18 cellular contexts compared by ENCODE assay signal in genomic region chr15:78368671-78369070, GRCh38. TPM values are rescaled to one million over a fixed set of nuclear protein-coding genes. Genes with fewer than 3 reads are reported as not detected.
DNase-seq lines count a peak whose midpoint lies in the region; ATAC-seq and TF ChIP-seq lines count a peak whose summit lies in the region.
"Had no signal": no experiment of that assay in that cellular context is flagged by ENCODE, and none has a peak within 500 bp of the region (broad histone marks: within the 10 kb centered on the region; RNA-seq: fewer than 3 reads in every experiment).

No MANE protein-coding gene starts in this region.

- H2AFZ ChIP-seq in OCI-LY7 (ENCODE audit: low read length) = no peak overlapping the region

- intact Hi-C loops in A673 (cut with micrococcal nuclease; ENCODE audit: unreplicated experiment) (no loop called here), head of caudate nucleus (cut with DNase I) (no loop called here), OCI-LY7 (cut with micrococcal nuclease; ENCODE audit: unreplicated experiment) (no loop called here)

- CTCF ChIA-PET in A673 (lab: Charles Lee) = no interaction called here
- CTCF ChIA-PET in OCI-LY7 (lab: Charles Lee; ENCODE audit: unreplicated experiment) = no interaction called here

- no peak overlapping the region for H3K27ac ChIP-seq in A673 (ENCODE audit: low read depth, low read length, poor library complexity, severe bottlenecking)
- peak overlapping the region; percentile 36 for H3K27ac ChIP-seq in HUES48 (ENCODE audit: low read depth, low read length)
- no peak overlapping the region for H3K27ac ChIP-seq in OCI-LY7 (ENCODE audit: low read depth, low read length, poor library complexity, severe bottlenecking)
- H3K27ac ChIP-seq: adrenal gland had no signal

- POLR2A ChIA-PET in A673 (lab: Charles Lee; ENCODE audit: low non-redundant PET) (no interaction called here), OCI-LY7 (lab: Charles Lee) (no interaction called here)

- H4K20me1 ChIP-seq in OCI-LY7 (ENCODE audit: insufficient read depth, low read length) = no peaks in the 10 kb centered on the region

- H3K4me3 ChIP-seq in A673 (ENCODE audit: low read depth, low read length, poor library complexity, severe bottlenecking) (no peak overlapping the region), HUES48 (ENCODE audit: low read depth, low read length) (no peak overlapping the region), OCI-LY7 (ENCODE audit: low read depth, low read length, poor library complexity, severe bottlenecking) (no peak overlapping the region)
- H3K4me3 ChIP-seq: adrenal gland had no signal

- BruUV-seq in A673 (replicated peaks; lab: Mats Ljungman, UMichigan) (no TSS peak), OCI-LY7 (replicated peaks; lab: Mats Ljungman, UMichigan) (no TSS peak)

- H3K9me2 ChIP-seq in OCI-LY7 (ENCODE audit: insufficient read depth, low read length) = no peaks in the 10 kb centered on the region

- H3K36me3 ChIP-seq in A673 (ENCODE audit: insufficient read depth, low read length, poor library complexity, severe bottlenecking) = no peaks in the 10 kb centered on the region
- H3K36me3 ChIP-seq in HUES48 (ENCODE audit: control insufficient read depth, insufficient read depth, low read length) = no peaks in the 10 kb centered on the region
- no peaks in the 10 kb centered on the region for H3K36me3 ChIP-seq in OCI-LY7 (ENCODE audit: insufficient read depth, low read length)
- H3K36me3 ChIP-seq: adrenal gland had no signal

- H3K79me2 ChIP-seq in OCI-LY7 (ENCODE audit: insufficient read depth, low read depth, low read length) = no peaks in the 10 kb centered on the region

- H3K4me2 ChIP-seq in OCI-LY7 (ENCODE audit: low read length) = no peak overlapping the region

- TF ChIP-seq CTCF in A673 (conservative IDR thresholded peaks at IDR 0.05; ENCODE audit: low read depth, low read length) = no peak
- no peak for TF ChIP-seq CTCF in OCI-LY7 (conservative IDR thresholded peaks at IDR 0.05; ENCODE audit: low read length)

- H3K27me3 ChIP-seq in A673 (replicated peaks; ENCODE audit: insufficient read depth, low read depth, low read length, poor library complexity) (no peaks in the 10 kb centered on the region), HUES48 (ENCODE audit: control insufficient read depth, insufficient read depth, low read length) (0 out of 2 replicates have a peak, but pooled peaks cover 2% of the 10 kb centered on the region)
- H3K27me3 ChIP-seq: adrenal gland had no signal

- H3K9ac ChIP-seq in HUES48 (ENCODE audit: low read depth, low read length) = no peak overlapping the region

- H3K4me1 ChIP-seq in A673 (ENCODE audit: insufficient read depth, low read length, poor library complexity, severe bottlenecking) (peaks cover 14% of the 10 kb centered on the region), HUES48 (ENCODE audit: control insufficient read depth, insufficient read depth, low read length) (no peaks in the 10 kb centered on the region), OCI-LY7 (ENCODE audit: insufficient read depth, low read length, poor library complexity, severe bottlenecking) (no peaks in the 10 kb centered on the region)
- H3K4me1 ChIP-seq: adrenal gland had no signal

- DNase-seq in A673 (ENCODE audit: low spot score) (peak; percentile 65), SKM-1 (lab: John Stamatoyannopoulos, UW; ENCODE audit: unreplicated experiment) (peak; percentile 9), head of caudate nucleus (peak in 27 of 42 donors; percentile 13 to 60 (median 41)), NCI-H2196 (lab: John Stamatoyannopoulos, UW; ENCODE audit: unreplicated experiment) (no peak), OCI-LY7 (ENCODE audit: low spot score) (no peak)
- DNase-seq: activated CD4-positive, alpha-beta T cell treated with anti-CD3 and anti-CD28 coated beads for 48 hours; activated T-cell treated with anti-CD3 and anti-CD28 coated beads, Interleukin-2, amount 50 U/mL, for 48 hours; adrenal gland; DMS 273 treated with DMSO at 0.1 percent for 48 hours; erythroblast; H9; NCI-H2171 treated with DMSO at 0.1 percent for 48 hours; stimulated activated CD4-positive, alpha-beta T cell treated with anti-CD3 and anti-CD28 coated beads, Interleukin-12 subunit alpha, Interleukin-12 subunit beta, amount 100 ng/mL, for 4 hours; T-cell had no signal

- H3K9me3 ChIP-seq in A673 (ENCODE audit: low read depth, low read length, poor library complexity, severe bottlenecking) (no peaks in the 10 kb centered on the region), HUES48 (ENCODE audit: control insufficient read depth, insufficient read depth, low read length) (no peaks in the 10 kb centered on the region), OCI-LY7 (ENCODE audit: low read length) (no peaks in the 10 kb centered on the region)
- H3K9me3 ChIP-seq: adrenal gland had no signal

- no peak for ATAC-seq in GM21529 (IDR thresholded peaks at IDR 0.05; ENCODE audit: unreplicated experiment)
- ATAC-seq in GM21447 (IDR thresholded peaks at IDR 0.05; ENCODE audit: unreplicated experiment) = no peak
- ATAC-seq: T-cell had no signal

RNA-seq across cellular contexts. Expression of gene CRABP1, which starts 28.5 kb away (rescaled TPM):
- total RNA-seq in A673 (2021) = 57.1 and 61.2 TPM in 2 replicates
- not detected in 2 replicates for total RNA-seq in OCI-LY7 (2014; rRNA removed; shearing (Covaris generic))
- not detected in 2 replicates for total RNA-seq in OCI-LY7 (2022)
- total RNA-seq: kidney epithelial cell had no signal

Comparison
In these comparisons a context has a peak if more than half of its experiments do, and no peak if none do; other contexts are left out.
1. DNase-seq: peak in A673 (single experiment), SKM-1 (single experiment) and head of caudate nucleus (27 of 42); none in NCI-H2196 (single experiment) and OCI-LY7 (single experiment).
2. RNA of gene CRABP1, which starts 28.5 kb away (total RNA-seq): 57.1 to 61.2 TPM in A673; not detected in OCI-LY7; every median in the first group is over 10 times any median in the second.